Comparison of ENCODE assay signal across 8 cellular contexts in the genomic region with DNA sequence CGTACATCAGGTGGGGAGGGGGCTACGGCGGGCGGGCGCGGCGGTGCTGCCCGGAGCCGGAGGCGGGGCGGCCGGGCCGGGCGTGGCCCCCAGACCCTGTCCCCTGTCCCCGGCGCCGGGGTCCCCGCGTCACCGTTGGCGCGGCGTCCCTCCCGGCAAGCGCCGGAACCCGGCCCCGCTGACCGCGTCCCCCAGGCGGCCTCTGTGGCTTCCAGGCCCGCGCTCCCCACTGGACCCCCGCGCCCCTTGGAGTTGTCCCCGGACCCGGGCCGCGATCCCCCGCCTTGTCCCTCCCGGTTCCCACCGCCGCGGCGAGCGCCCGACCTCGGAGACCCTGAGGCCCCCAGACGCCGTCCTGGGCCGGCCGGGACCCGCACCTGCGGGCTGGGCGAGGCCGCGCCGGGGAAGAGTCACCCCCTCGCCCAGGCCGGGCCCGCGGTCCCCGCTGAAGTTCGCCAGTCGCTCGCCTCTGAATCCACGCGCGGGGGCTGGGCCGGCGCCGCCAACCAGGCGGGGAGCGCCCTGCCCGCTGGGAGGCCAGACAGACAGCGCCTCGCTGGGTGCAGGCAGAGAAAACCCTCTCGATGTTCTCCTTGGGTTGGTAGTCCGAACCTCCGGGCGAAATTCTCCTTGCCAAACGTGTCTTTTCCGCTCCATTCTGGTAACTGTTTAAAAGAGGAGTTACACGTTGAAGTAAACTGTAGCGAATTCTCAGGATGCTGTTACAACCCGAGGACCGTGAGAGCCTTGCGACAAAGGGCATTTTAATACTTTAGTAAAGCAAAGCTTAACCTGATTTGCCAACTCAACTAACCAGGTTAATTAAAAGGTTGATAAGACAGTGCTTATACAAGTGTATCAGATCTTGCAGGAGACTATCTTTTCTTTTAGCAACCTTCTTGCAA. TPM values are rescaled to one million over a fixed set of nuclear protein-coding genes. Genes with fewer than 3 reads are reported as not detected.
A peak's percentile ranks its signal among the peaks of the same experiment; 100 is the strongest.
DNase-seq lines count a peak whose midpoint lies in the region; ATAC-seq and FAIRE-seq lines count a peak whose summit lies in the region.

No MANE protein-coding gene starts in this region.

- no peak for FAIRE-seq in HTR-8/SVneo (lab: Jason Lieb, UNC)

- peak; percentile 22 for DNase-seq in Caki2 (ENCODE audit: low read depth)
- peak; percentile 19 for DNase-seq in activated CD4-positive, CD25-positive, alpha-beta regulatory T cell treated with anti-CD3 and anti-CD28 coated beads, Interleukin-2, amount 50 U/mL, for 16 hours (ENCODE audit: low read depth, low spot score)
- peak; percentile 33 for DNase-seq in cerebellar cortex (ENCODE audit: low spot score)
- DNase-seq in kidney glomerular epithelial cell (lab: John Stamatoyannopoulos, UW), result peak; percentile 43
- peak; percentile 67 for DNase-seq in stimulated activated CD4-positive, alpha-beta T cell treated with anti-CD3 and anti-CD28 coated beads, Interleukin-15, amount 100 ng/mL, for 24 hours
- no peak for DNase-seq in HTR-8/SVneo (ENCODE audit: insufficient read length, low spot score)

- H3K27ac ChIP-seq in HUES6 (ENCODE audit: low read depth, low read length), result peak overlapping the region; percentile 72

- peaks cover 16% of the 10 kb centered on the region for H3K4me1 ChIP-seq in HUES6 (ENCODE audit: control insufficient read depth, insufficient read depth, low read length)

- peaks cover 4% of the 10 kb centered on the region; the same call in 1 of the 2 replicates for H3K36me3 ChIP-seq in HUES6 (ENCODE audit: control insufficient read depth, insufficient read depth, low read length)

- peaks cover 5% of the 10 kb centered on the region; the same call in 1 of the 2 replicates for H3K27me3 ChIP-seq in HUES6 (ENCODE audit: control insufficient read depth, insufficient read depth, low read length)

- peak overlapping the region; percentile 95 for H3K4me3 ChIP-seq in HUES6 (ENCODE audit: low read depth, low read length)

- peak; percentile 32 for ATAC-seq in GM21381 (IDR thresholded peaks at IDR 0.05; ENCODE audit: unreplicated experiment)

- peak overlapping the region; percentile 81 for H3K9ac ChIP-seq in HUES6 (ENCODE audit: low read length)

- no peaks in the 10 kb centered on the region for H3K9me3 ChIP-seq in HUES6 (ENCODE audit: control insufficient read depth, insufficient read depth, low read depth, low read length)

- in situ Hi-C loops in Caki2 (cut with HindIII; ENCODE audit: low pct_unique_long_range_greater_than_20kb, low sequenced_read_pairs), result no loop called here

RNA-seq across cellular contexts. Expression of gene GAN, which starts 0.8 kb away (rescaled TPM):
- 1.2 and 5.7 TPM in 2 replicates for total RNA-seq in Caki2 (2014; rRNA removed; shearing (Covaris generic); ENCODE audit: low replicate concordance)
